Comparison of ENCODE assay signal across 8 cellular contexts in genomic region chr2:236569593-236569973, GRCh38. TPM values are rescaled to one million over a fixed set of nuclear protein-coding genes. Genes with fewer than 3 reads are reported as not detected.
DNase-seq lines count a peak whose midpoint lies in the region; ATAC-seq and TF ChIP-seq lines count a peak whose summit lies in the region.

Gene ACKR3, plus strand, starts transcription at chr2:236569825. Its CDS starts 10,641 bp downstream, at chr2:236580466.

- H3K9me3 ChIP-seq in muscle layer of colon (ENCODE audit: low read length) = no peaks in the 10 kb centered on the region

- DNase-seq in AG09309 (ENCODE audit: low read depth) (peak; percentile 14), NCI-H69 (lab: John Stamatoyannopoulos, UW) (peak; percentile 63), epithelial cell of proximal tubule (ENCODE audit: low read depth) (peak; percentile 57)
- DNase-seq in activated CD8-positive, alpha-beta memory T cell treated with anti-CD3 and anti-CD28 coated beads, Interleukin-2, amount 50 U/mL, for 4 hours = peak; percentile 69
- peak; percentile 65 to 66 for DNase-seq in stimulated activated CD8-positive, alpha-beta memory T cell treated with anti-CD3 and anti-CD28 coated beads, Interleukin-7, amount 100 ng/mL, for 4 hours (ENCODE audit: low read depth in 2 of 2)

- in situ Hi-C loops in GM18951 (cut with MboI; ENCODE audit: low sequenced_read_pairs, unreplicated experiment) = no loop called here

- peak; percentile 49 for TF ChIP-seq POLR2A in GM18951 (IDR thresholded peaks at IDR 0.05; ENCODE audit: extremely low read depth, insufficient read depth, insufficient read length)

- peak; percentile 20 for TF ChIP-seq CTCF in AG09309 (IDR thresholded peaks at IDR 0.05; ENCODE audit: control insufficient read depth, insufficient read depth, low read depth, low read length, missing control alignments)
- peak; percentile 56 for TF ChIP-seq CTCF in epithelial cell of proximal tubule (conservative IDR thresholded peaks at IDR 0.05; ENCODE audit: low read depth, low read length)

- H3K27ac ChIP-seq in muscle layer of colon (ENCODE audit: low read depth, low read length) = peak within 1 kb of the TSS; percentile 70

- H3K9ac ChIP-seq in muscle layer of colon (ENCODE audit: low read length) = peak within 1 kb of the TSS; percentile 69

- H3K36me3 ChIP-seq in muscle layer of colon (ENCODE audit: insufficient read depth, low read length) = no peaks in the 10 kb centered on the region

- H3K4me1 ChIP-seq in muscle layer of colon (ENCODE audit: insufficient read depth, low read length) = peaks cover 20% of the 10 kb centered on the region

- no peaks in the 10 kb centered on the region for H3K27me3 ChIP-seq in muscle layer of colon (ENCODE audit: control insufficient read depth in 1 of 2, insufficient read depth in 2 of 2, low read length in 2 of 2)

- H3K4me3 ChIP-seq in AG09309 (ENCODE audit: control insufficient read depth, low read depth, low read length) (no peak within 1 kb of the TSS), epithelial cell of proximal tubule (ENCODE audit: low read depth, low read length) (peak within 1 kb of the TSS; percentile 49), muscle layer of colon (ENCODE audit: low read depth in 1 of 2, low read length in 2 of 2) (peak within 1 kb of the TSS in 1 of 2 donors; percentile 57)

- peak; percentile 79 for ATAC-seq in HG03139 (IDR thresholded peaks at IDR 0.05; ENCODE audit: unreplicated experiment)

RNA-seq across cellular contexts. Expression of gene ACKR3, which starts in this region (rescaled TPM):
- not detected in 2 replicates for total RNA-seq in epithelial cell of proximal tubule

Comparison
In these comparisons a context has a peak if more than half of its experiments do, and no peak if none do; other contexts are left out.
1. Peak in DNase-seq and H3K4me3 ChIP-seq in epithelial cell of proximal tubule; RNA of the gene not detected or under 1 TPM.
2. DNase-seq: peak in every context shown above with its lines; median percentile 69 in activated CD8-positive, alpha-beta memory T cell treated with anti-CD3 and anti-CD28 coated beads, Interleukin-2, amount 50 U/mL, for 4 hours; 66 in stimulated activated CD8-positive, alpha-beta memory T cell treated with anti-CD3 and anti-CD28 coated beads, Interleukin-7, amount 100 ng/mL, for 4 hours; 63 in NCI-H69; 57 in epithelial cell of proximal tubule; 14 in AG09309.